ENCODE assay signal across 9 cellular contexts in genomic region chrX:46758956-46759644, GRCh38. TPM values are rescaled to one million over a fixed set of nuclear protein-coding genes. Genes with fewer than 3 reads are reported as not detected.
DNase-seq lines count a peak whose midpoint lies in the region; ATAC-seq, FAIRE-seq and TF ChIP-seq lines count a peak whose summit lies in the region.
"Had no signal": no experiment of that assay in that cellular context is flagged by ENCODE, and none has a peak within 500 bp of the region (broad histone marks: within the 10 kb centered on the region; RNA-seq: fewer than 3 reads in every experiment).

Gene SLC9A7 (minus strand): TSS chrX:46759118. CDS start chrX:46759029, 89 bp downstream.

- no peaks in the 10 kb centered on the region for H3K9me3 ChIP-seq in duodenal mucosa (ENCODE audit: control insufficient read depth in 1 of 2, low read length in 2 of 2)

- CTCF ChIA-PET in BJ (lab: Yijun Ruan, JAX): interaction anchor here (0.9 to 4.4 kb wide), 8 partner anchors 9 to 332 kb away, joined by 3 to 54 read pairs (median 4); no protein-coding TSS in a partner anchor

- POLR2A ChIA-PET in BJ (lab: Charles Lee): no interaction called here

- H3K4me3 ChIP-seq in BJ (ENCODE audit: low read depth, low read length): peak within 1 kb of the TSS; percentile 68
- H3K4me3 ChIP-seq in duodenal mucosa (ENCODE audit: low read depth in 1 of 2, low read length in 2 of 2): peak within 1 kb of the TSS; percentile 61 to 75

- H3K4me1 ChIP-seq in duodenal mucosa (ENCODE audit: control insufficient read depth in 1 of 2, insufficient read depth in 2 of 2, low read length in 2 of 2): peaks cover 5% of the 10 kb centered on the region in 2 donors

- H3K27me3 ChIP-seq in BJ (ENCODE audit: control insufficient read depth, insufficient read depth, low read length): no peaks in the 10 kb centered on the region
- H3K27me3 ChIP-seq in duodenal mucosa (ENCODE audit: control insufficient read depth in 1 of 2, insufficient read depth in 2 of 2, low read length in 2 of 2): no peaks in the 10 kb centered on the region

- FAIRE-seq in GM19239 (lab: Jason Lieb, UNC): peak; percentile 86
- FAIRE-seq: endometrium had no signal

- DNase-seq in BJ (ENCODE audit: low read depth) (no peak), GM19239 (ENCODE audit: insufficient read length, low spot score) (peak; percentile 37), NCI-H69 (lab: John Stamatoyannopoulos, UW) (peak; percentile 85), lung microvascular endothelial cell (ENCODE audit: low read depth in 2 of 2) (peak; percentile 63 to 76)
- peak; percentile 73 to 74 for DNase-seq in activated CD4-positive, alpha-beta T cell treated with anti-CD3 and anti-CD28 coated beads, Interleukin-2, amount 50 U/mL, for 4 hours
- peak; percentile 60 to 76 (median 66) for DNase-seq in stimulated activated CD4-positive, alpha-beta T cell treated with anti-CD3 and anti-CD28 coated beads, TNF-alpha, amount 100 ng/mL, for 48 hours (ENCODE audit: low read depth in 3 of 3)

- peak; percentile 63 for ATAC-seq in HG03439 (IDR thresholded peaks at IDR 0.05; ENCODE audit: unreplicated experiment)

- no peak within 1 kb of the TSS for H3K27ac ChIP-seq in duodenal mucosa (ENCODE audit: low read depth, low read length)

- TF ChIP-seq CTCF in BJ (IDR thresholded peaks at IDR 0.05; ENCODE audit: insufficient read depth, low read depth, low read length): peak; percentile 78

- H3K9ac ChIP-seq in duodenal mucosa (ENCODE audit: low read depth in 1 of 2, low read length in 2 of 2): peak within 1 kb of the TSS in 1 of 2 donors; percentile 25

- H3K36me3 ChIP-seq in BJ (ENCODE audit: control insufficient read depth, insufficient read depth, low read length) (no peaks in the 10 kb centered on the region), duodenal mucosa (ENCODE audit: control insufficient read depth in 1 of 2, insufficient read depth in 2 of 2, low read length in 2 of 2) (no peaks in the 10 kb centered on the region)

RNA-seq across cellular contexts. Expression of gene SLC9A7, which starts in this region (rescaled TPM):
- 21.5 and 21.6 TPM in 2 replicates for polyA plus RNA-seq in BJ (2011; rRNA removed)
- polyA minus RNA-seq in BJ (2011; rRNA and poly(A)+ RNA removed): 44.1 and 78.6 TPM in 2 replicates
- total RNA-seq in lung microvascular endothelial cell: 6.8 and 9.3 TPM in 2 replicates
